11 cellular contexts compared by ENCODE assay signal in genomic region chr13:50589139-50589538, GRCh38.
DNase-seq lines count a peak whose midpoint lies in the region; ATAC-seq lines count a peak whose summit lies in the region.
"Had no signal": no experiment of that assay in that cellular context is flagged by ENCODE, and none has a peak within 500 bp of the region (broad histone marks: within the 10 kb centered on the region; RNA-seq: fewer than 3 reads in every experiment).

No MANE protein-coding gene starts in this region.

- no peaks in the 10 kb centered on the region for H4K20me1 ChIP-seq in BLaER1

- H3K4me2 ChIP-seq in BLaER1 = peak overlapping the region; percentile 53

- H3K4me3 ChIP-seq in BLaER1 (no peak overlapping the region), adipocyte (ENCODE audit: low read length) (no peak overlapping the region)
- H3K4me3 ChIP-seq: gastrocnemius medialis had no signal

- H3K27ac ChIP-seq in BLaER1 = no peak overlapping the region
- H3K27ac ChIP-seq: gastrocnemius medialis had no signal

- peak; percentile 99 for DNase-seq in HT1080 (ENCODE audit: low read depth)
- DNase-seq in adipocyte (ENCODE audit: low read depth) = peak; percentile 56
- DNase-seq in kidney tubule cell (ENCODE audit: low spot score) = peak; percentile 91
- DNase-seq in 8988T = no peak
- DNase-seq in occipital lobe (lab: John Stamatoyannopoulos, UW) = no peak
- DNase-seq: gastrocnemius medialis; naive B cell; stimulated activated CD4-positive, alpha-beta T cell treated with anti-CD3 and anti-CD28 coated beads, Interleukin-4, amount 100 ng/mL, for 24 hours had no signal

- 0 out of 2 replicates have a peak, but pooled peaks cover 2% of the 10 kb centered on the region for H3K9me3 ChIP-seq in BLaER1
- no peaks in the 10 kb centered on the region for H3K9me3 ChIP-seq in adipocyte (ENCODE audit: control insufficient read depth, low read length)
- H3K9me3 ChIP-seq: gastrocnemius medialis had no signal

- ATAC-seq in HG03045 (IDR thresholded peaks at IDR 0.05; ENCODE audit: unreplicated experiment) (no peak), GM19397 (IDR thresholded peaks at IDR 0.05; ENCODE audit: unreplicated experiment) (no peak)
- ATAC-seq: gastrocnemius medialis had no signal

- H3K36me3 ChIP-seq in BLaER1 = no peaks in the 10 kb centered on the region
- no peaks in the 10 kb centered on the region for H3K36me3 ChIP-seq in adipocyte (ENCODE audit: control insufficient read depth, insufficient read depth, low read length, severe bottlenecking)
- H3K36me3 ChIP-seq: gastrocnemius medialis had no signal

- no peak overlapping the region for H3K9ac ChIP-seq in BLaER1
- H3K9ac ChIP-seq in adipocyte (ENCODE audit: low read length) = peak overlapping the region; percentile 7

- H3K27me3 ChIP-seq in BLaER1 = no peaks in the 10 kb centered on the region
- no peaks in the 10 kb centered on the region for H3K27me3 ChIP-seq in adipocyte (replicated peaks; ENCODE audit: control insufficient read depth, insufficient read depth, low read length)
- H3K27me3 ChIP-seq: gastrocnemius medialis had no signal

- H3K4me1 ChIP-seq in BLaER1 (peaks cover 97% of the 10 kb centered on the region), adipocyte (ENCODE audit: control insufficient read depth, insufficient read depth, low read length) (peaks cover 61% of the 10 kb centered on the region)
- H3K4me1 ChIP-seq: gastrocnemius medialis had no signal

Comparison
In these comparisons a context has a peak if more than half of its experiments do, and no peak if none do; other contexts are left out.
1. DNase-seq: peak in HT1080 (single experiment), adipocyte (single experiment) and kidney tubule cell (single experiment); none in 8988T (single experiment) and occipital lobe (single experiment).